In genomic region chr16:62549875-62550274, GRCh38 we compare ENCODE assay signal across 19 cellular contexts.
DNase-seq lines count a peak whose midpoint lies in the region; ATAC-seq and TF ChIP-seq lines count a peak whose summit lies in the region.
"Had no signal": no experiment of that assay in that cellular context is flagged by ENCODE, and none has a peak within 500 bp of the region (broad histone marks: within the 10 kb centered on the region; RNA-seq: fewer than 3 reads in every experiment).

No MANE protein-coding gene starts in this region.

- no TSS peak for BruUV-seq in PC-3 (replicated peaks; lab: Mats Ljungman, UMichigan)

- no peaks in the 10 kb centered on the region for H3K27me3 ChIP-seq in dorsolateral prefrontal cortex
- H3K27me3 ChIP-seq in PC-3 (ENCODE audit: low read length), result no peaks in the 10 kb centered on the region

- intact Hi-C loops in dorsolateral prefrontal cortex (cut with DNase I), result no loop called here
- intact Hi-C loops in PC-3 (cut with micrococcal nuclease), result no loop called here

- H3K36me3 ChIP-seq in PC-3 (ENCODE audit: low read depth, low read length), result no peaks in the 10 kb centered on the region

- POLR2A ChIA-PET in PC-3 (lab: Charles Lee; ENCODE audit: unreplicated experiment), result no interaction called here

- no peak overlapping the region for H2AFZ ChIP-seq in PC-3 (ENCODE audit: low read length)

- H3K79me2 ChIP-seq in PC-3 (ENCODE audit: low read length), result no peaks in the 10 kb centered on the region

- no peaks in the 10 kb centered on the region for H3K9me2 ChIP-seq in PC-3 (replicated peaks; ENCODE audit: low read length)

- no peak overlapping the region for H3K9ac ChIP-seq in PC-3 (ENCODE audit: low read length)

- H3K4me3 ChIP-seq in dorsolateral prefrontal cortex, result peak overlapping the region in 2 of 59 donors; percentile 6
- no peak overlapping the region for H3K4me3 ChIP-seq in PC-3 (ENCODE audit: low read length)

- H3K27ac ChIP-seq in dorsolateral prefrontal cortex (peak overlapping the region in 42 of 59 donors; percentile 2 to 90 (median 63)), PC-3 (ENCODE audit: low read length) (no peak overlapping the region)
- H3K27ac ChIP-seq: C4-2B, HL-60 had no signal

- no peak overlapping the region for H3K4me2 ChIP-seq in PC-3 (ENCODE audit: low read length)

- H4K20me1 ChIP-seq in PC-3 (ENCODE audit: low read length), result no peaks in the 10 kb centered on the region

- H3K4me1 ChIP-seq in PC-3 (ENCODE audit: insufficient read depth, low read length), result no peaks in the 10 kb centered on the region
- H3K4me1 ChIP-seq: Caco-2 had no signal

- no peaks in the 10 kb centered on the region for H3K9me3 ChIP-seq in PC-3 (ENCODE audit: low read length)

- ATAC-seq in PC-3, result no peak
- ATAC-seq: HCT116 had no signal

- TF ChIP-seq CTCF in dorsolateral prefrontal cortex (IDR thresholded peaks at IDR 0.05 in 54 of 56, conservative IDR thresholded peaks at IDR 0.05 in 2 of 56; ENCODE audit: low read depth in 1 of 56, partially characterized antibody in 56 of 56) (no peak), PC-3 (conservative IDR thresholded peaks at IDR 0.05; ENCODE audit: low read depth, low read length) (no peak)

- DNase-seq in dorsolateral prefrontal cortex (no peak), medulla oblongata (ENCODE audit: extremely low spot score) (peak; percentile 68), putamen (ENCODE audit: low spot score) (peak; percentile 49), NCI-H146 treated with DMSO at 0.1 percent for 48 hours (lab: John Stamatoyannopoulos, UW; ENCODE audit: unreplicated experiment) (no peak), PC-3 (no peak), EL (no peak)
- DNase-seq: ACHN; Caco-2; CD4-positive, alpha-beta T cell; DMS153; DMS79; GF-D8; GOT3; H7; HFFc6; IMR-90 had no signal

- CTCF ChIA-PET in PC-3 (lab: Charles Lee), result no interaction called here

- H3F3A ChIP-seq in PC-3 (ENCODE audit: low read length, unreplicated experiment), result no peaks in the 10 kb centered on the region

Comparison
In these comparisons a context has a peak if more than half of its experiments do, and no peak if none do; other contexts are left out.
1. DNase-seq: peak in medulla oblongata (single experiment) and putamen (single experiment); none in dorsolateral prefrontal cortex (0 of 10), NCI-H146 treated with DMSO at 0.1 percent for 48 hours (single experiment), PC-3 (single experiment) and EL (single experiment).